10 cellular contexts compared by ENCODE assay signal in genomic region chr11:10669258-10670033, GRCh38. TPM values are rescaled to one million over a fixed set of nuclear protein-coding genes. Genes with fewer than 3 reads are reported as not detected.
DNase-seq lines count a peak whose midpoint lies in the region; ATAC-seq, FAIRE-seq and TF ChIP-seq lines count a peak whose summit lies in the region.
"Had no signal": no experiment of that assay in that cellular context is flagged by ENCODE, and none has a peak within 500 bp of the region (broad histone marks: within the 10 kb centered on the region; RNA-seq: fewer than 3 reads in every experiment).

No MANE protein-coding gene starts in this region.

- H3K9me3 ChIP-seq in A549 (no peaks in the 10 kb centered on the region), adipocyte (ENCODE audit: control insufficient read depth, low read length) (no peaks in the 10 kb centered on the region), left lung (no peaks in the 10 kb centered on the region)
- H3K9me3 ChIP-seq: BLaER1 treated with 17β-estradiol and CSF1 and Interleukin-3, amounts not matched to agents 10 nM and 100 nM had no signal

- TF ChIP-seq RAD21 in A549 (conservative IDR thresholded peaks at IDR 0.05 in 1 of 2, IDR thresholded peaks at IDR 0.05 in 1 of 2), result no peak

- no peak for TF ChIP-seq CTCF in A549 (IDR thresholded peaks at IDR 0.05)
- TF ChIP-seq CTCF in left lung (IDR thresholded peaks at IDR 0.05), result no peak

- H3K36me3 ChIP-seq in adipocyte (ENCODE audit: control insufficient read depth, insufficient read depth, low read length, severe bottlenecking) (peaks cover 7% of the 10 kb centered on the region), left lung (no peaks in the 10 kb centered on the region)
- H3K36me3 ChIP-seq: BLaER1 treated with 17β-estradiol and CSF1 and Interleukin-3, amounts not matched to agents 10 nM and 100 nM had no signal

- TF ChIP-seq POLR2A in A549 (IDR thresholded peaks at IDR 0.05; ENCODE audit: low read length), result no peak

- H3K4me2 ChIP-seq in A549, result peak overlapping the region; percentile 48

- peak in 1 of 2 experiments; percentile 49; a peak in 3 of 6 replicates for ATAC-seq in A549
- peak; percentile 32 for ATAC-seq in left lung
- ATAC-seq in GM18868 (IDR thresholded peaks at IDR 0.05; ENCODE audit: unreplicated experiment), result no peak

- DNase-seq in A549 (ENCODE audit: low read depth in 1 of 2, low spot score in 1 of 2), result peak in 1 of 2 experiments; percentile 29
- DNase-seq in NCI-H1105 (lab: John Stamatoyannopoulos, UW), result peak; percentile 32
- peak; percentile 71 for DNase-seq in adipocyte (ENCODE audit: low read depth)
- DNase-seq in left lung, result no peak
- no peak for DNase-seq in nucleus accumbens (lab: John Stamatoyannopoulos, UW)
- DNase-seq in SIG-M5 treated with dmso at 0.1 percent for 504 hours (lab: John Stamatoyannopoulos, UW; ENCODE audit: unreplicated experiment), result no peak
- no peak for DNase-seq in posterior cingulate gyrus
- DNase-seq: RPMI8226 had no signal

- H3K4me3 ChIP-seq in A549 (no peak overlapping the region), adipocyte (ENCODE audit: low read length) (peak overlapping the region; percentile 38), left lung (no peak overlapping the region)
- H3K4me3 ChIP-seq: BLaER1 treated with 17β-estradiol and CSF1 and Interleukin-3, amounts not matched to agents 10 nM and 100 nM had no signal

- H3K9ac ChIP-seq in adipocyte (ENCODE audit: low read length), result peak overlapping the region; percentile 80
- H3K9ac ChIP-seq: BLaER1 treated with 17β-estradiol and CSF1 and Interleukin-3, amounts not matched to agents 10 nM and 100 nM had no signal

- H3K27ac ChIP-seq in A549, result peak overlapping the region; percentile 13 to 63; a peak in 5 of 6 replicates
- H3K27ac ChIP-seq in left lung, result peak overlapping the region; percentile 20 to 53
- H3K27ac ChIP-seq: BLaER1 treated with 17β-estradiol and CSF1 and Interleukin-3, amounts not matched to agents 10 nM and 100 nM had no signal

- CTCF ChIA-PET in A549 (lab: Yijun Ruan, JAX), result interaction anchor here (0.8 to 3.1 kb wide), 3 partner anchors 10 to 39 kb away, joined by 3 to 11 read pairs (median 5); no protein-coding TSS in a partner anchor

- TF ChIP-seq EP300 in A549 (IDR thresholded peaks at IDR 0.05), result no peak

- WGBS in A549 (ENCODE audit: missing lambda C conversion rate), result 50% methylated on average over 5 of the region's 5 CpGs

- intact Hi-C loops in left lung (cut with DNase I), result no loop called here
- intact Hi-C loops in posterior cingulate gyrus (cut with DNase I), result no loop called here

- POLR2A ChIA-PET in A549 (lab: Yijun Ruan, JAX), result interaction anchor here (0.6 to 0.7 kb wide), 2 partner anchors 9 to 128 kb away, joined by 3 read pairs; partner anchors contain the start of gene RNF141

- FAIRE-seq in A549 (lab: Jason Lieb, UNC), result no peak

- H3K27me3 ChIP-seq in adipocyte (replicated peaks; ENCODE audit: control insufficient read depth, insufficient read depth, low read length) (no peaks in the 10 kb centered on the region), left lung (peaks cover 0 to 3% of the 10 kb centered on the region in 2 donors)
- H3K27me3 ChIP-seq: BLaER1 treated with 17β-estradiol and CSF1 and Interleukin-3, amounts not matched to agents 10 nM and 100 nM had no signal

- H3K4me1 ChIP-seq in A549, result peaks cover 52% of the 10 kb centered on the region
- H3K4me1 ChIP-seq in adipocyte (ENCODE audit: control insufficient read depth, insufficient read depth, low read length), result peaks cover 58% of the 10 kb centered on the region
- peaks cover 10 to 36% of the 10 kb centered on the region in 2 donors for H3K4me1 ChIP-seq in left lung

TF ChIP-seq in A549, 52 proteins besides CTCF, POLR2A, EP300 and RAD21:
- peak; percentile 28; the same call in 1 of the 2 replicates for TF ChIP-seq GATA3 (IDR thresholded peaks at IDR 0.05; ENCODE audit: borderline replicate concordance)
- no peak for TF ChIP-seq TFCP2L1 (CRISPR knock-in tag; IDR thresholded peaks at IDR 0.05)

RNA-seq across cellular contexts. Expression of gene IRAG1, which starts 24.1 kb away (rescaled TPM):
- polyA plus RNA-seq in A549 (2011; rRNA removed), result 0.05 TPM in 1 of 2 replicates, not detected in the other
- not detected in 2 replicates for polyA plus RNA-seq in A549 (2012; cell fraction: cytosol; rRNA removed)
- polyA plus RNA-seq in A549 (2012; cell fraction: nucleus; rRNA removed), result 0.01 TPM in 1 of 2 replicates, not detected in the other
- 0.03 to 0.12 TPM in 2 of 3 replicates, not detected in the other for polyA plus RNA-seq in A549 (2017; fragmentation: RNase III; extraction: RNeasy Plus Mini Kit Qiagen cat#74134 plus additional on column Dnase treatment)
- 0.15 TPM in 1 of 2 replicates, not detected in the other for polyA minus RNA-seq in A549 (2011; rRNA and poly(A)+ RNA removed)
- 10 to 100 TPM; 17.0 to 17.5 TPM for total RNA-seq in left lung

Comparison
In these comparisons a context has a peak if more than half of its experiments do, and no peak if none do; other contexts are left out.
1. DNase-seq: peak in NCI-H1105 (single experiment) and adipocyte (single experiment); none in left lung (0 of 2), nucleus accumbens (0 of 56), SIG-M5 treated with dmso at 0.1 percent for 504 hours (single experiment) and posterior cingulate gyrus (0 of 10).